1 cellular context compared by ENCODE assay signal in the genomic region with DNA sequence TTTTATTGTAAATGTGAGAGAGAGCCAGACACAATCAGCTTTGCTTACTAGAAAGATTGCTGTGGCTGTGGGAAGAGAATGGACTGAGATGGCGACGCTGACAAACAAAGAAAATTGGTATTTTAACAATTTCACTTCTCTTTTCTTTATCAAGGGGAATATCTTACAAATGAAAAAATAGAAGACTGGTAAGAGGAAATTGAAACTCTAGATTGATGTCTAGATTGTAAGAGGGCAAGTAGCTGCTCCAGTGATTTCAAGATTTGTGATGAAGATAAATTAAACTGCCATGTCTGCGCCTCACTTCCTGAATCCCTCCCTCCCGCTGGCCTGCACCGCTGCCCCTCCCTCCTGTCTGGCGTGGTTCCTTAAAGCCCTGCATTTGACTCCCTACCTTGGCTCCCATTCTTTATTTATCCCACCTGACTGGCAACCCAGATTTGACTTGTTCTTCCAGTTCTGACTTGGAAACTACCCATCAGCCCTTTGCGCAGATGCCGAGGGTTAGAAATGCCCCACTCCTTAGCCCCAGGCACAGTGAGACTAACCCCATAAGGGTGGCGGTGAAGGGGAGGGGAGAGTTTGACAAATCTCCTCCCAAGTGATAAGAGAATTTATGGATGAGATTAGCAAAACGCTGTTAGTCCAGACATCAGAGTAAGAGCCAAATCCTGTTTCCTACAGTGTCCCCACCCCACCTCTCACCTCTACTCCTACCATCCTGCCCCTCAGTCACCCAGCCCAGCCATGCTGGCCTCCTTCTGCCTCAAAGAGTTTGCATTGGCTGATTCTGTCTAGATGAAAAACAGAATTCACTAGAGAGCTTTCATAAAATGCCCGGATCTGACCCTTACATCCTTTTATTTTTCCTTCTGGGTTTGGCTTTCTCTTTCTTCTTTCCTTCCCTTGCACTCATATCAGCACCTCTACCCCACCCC.
TF ChIP-seq lines count a peak whose summit lies in the region.

No MANE protein-coding gene starts in this region.

TF ChIP-seq in GM12878, 131 proteins besides CTCF, POLR2A, EP300 and RAD21 (continued from another document and continues in another):
- TF ChIP-seq, protein P1, sequence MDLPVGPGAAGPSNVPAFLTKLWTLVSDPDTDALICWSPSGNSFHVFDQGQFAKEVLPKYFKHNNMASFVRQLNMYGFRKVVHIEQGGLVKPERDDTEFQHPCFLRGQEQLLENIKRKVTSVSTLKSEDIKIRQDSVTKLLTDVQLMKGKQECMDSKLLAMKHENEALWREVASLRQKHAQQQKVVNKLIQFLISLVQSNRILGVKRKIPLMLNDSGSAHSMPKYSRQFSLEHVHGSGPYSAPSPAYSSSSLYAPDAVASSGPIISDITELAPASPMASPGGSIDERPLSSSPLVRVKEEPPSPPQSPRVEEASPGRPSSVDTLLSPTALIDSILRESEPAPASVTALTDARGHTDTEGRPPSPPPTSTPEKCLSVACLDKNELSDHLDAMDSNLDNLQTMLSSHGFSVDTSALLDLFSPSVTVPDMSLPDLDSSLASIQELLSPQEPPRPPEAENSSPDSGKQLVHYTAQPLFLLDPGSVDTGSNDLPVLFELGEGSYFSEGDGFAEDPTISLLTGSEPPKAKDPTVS (IDR thresholded peaks at IDR 0.05; ENCODE audit: low read depth, low read length), result no peak
- TF ChIP-seq BMI1 (IDR thresholded peaks at IDR 0.05; ENCODE audit: borderline replicate concordance) (no peak), SMAD5 (IDR thresholded peaks at IDR 0.05; ENCODE audit: low read depth) (no peak), NR2F1 (conservative IDR thresholded peaks at IDR 0.05) (no peak), BHLHE40 (IDR thresholded peaks at IDR 0.05; ENCODE audit: borderline replicate concordance in 1 of 2, low read depth in 2 of 2, low read length in 1 of 2) (no peak), NKRF (conservative IDR thresholded peaks at IDR 0.05) (no peak), ATF3 (IDR thresholded peaks at IDR 0.05; ENCODE audit: borderline replicate concordance, extremely low read depth, low read depth, low read length) (no peak), GATAD2B (conservative IDR thresholded peaks at IDR 0.05; ENCODE audit: low read depth) (no peak), RELA (IDR thresholded peaks at IDR 0.05; ENCODE audit: borderline replicate concordance, partially characterized antibody) (peak; percentile 39), SREBF1 (IDR thresholded peaks at IDR 0.05; ENCODE audit: low read length) (no peak), HDAC2 (IDR thresholded peaks at IDR 0.05) (no peak), BACH1 (IDR thresholded peaks at IDR 0.05; ENCODE audit: borderline replicate concordance) (no peak), KAT2A (conservative IDR thresholded peaks at IDR 0.05; ENCODE audit: control insufficient read depth, low read depth, low read length) (no peak), PAX8 (IDR thresholded peaks at IDR 0.05) (peak; percentile 5; the same call in 1 of the 2 replicates), ZBTB33 (IDR thresholded peaks at IDR 0.05) (no peak), NFXL1 (IDR thresholded peaks at IDR 0.05; ENCODE audit: borderline replicate concordance) (no peak), ZSCAN29 (IDR thresholded peaks at IDR 0.05) (no peak), TARDBP (IDR thresholded peaks at IDR 0.05; ENCODE audit: borderline replicate concordance) (no peak), MTA2 (IDR thresholded peaks at IDR 0.05; ENCODE audit: low read depth) (peak; percentile 78), SRF (IDR thresholded peaks at IDR 0.05; ENCODE audit: low read depth in 2 of 2, low read length in 2 of 2) (no peak), MYB (IDR thresholded peaks at IDR 0.05; ENCODE audit: borderline replicate concordance, low read depth, low read length) (no peak), DPF2 (IDR thresholded peaks at IDR 0.05) (no peak; the same call in 1 of the 2 replicates), SPI1 (IDR thresholded peaks at IDR 0.05; ENCODE audit: borderline replicate concordance, insufficient read depth, low read depth, low read length) (peak; percentile 79), ZZZ3 (IDR thresholded peaks at IDR 0.05; ENCODE audit: control insufficient read depth, insufficient read length, low read depth) (no peak), CBFB (IDR thresholded peaks at IDR 0.05; ENCODE audit: low read depth) (peak; percentile 64), RCOR1 (conservative IDR thresholded peaks at IDR 0.05; ENCODE audit: low read depth, low read length) (no peak), HDGF (IDR thresholded peaks at IDR 0.05) (no peak; the same call in 1 of the 2 replicates), STAT3 (IDR thresholded peaks at IDR 0.05; ENCODE audit: low read depth, low read length) (no peak), KDM1A (IDR thresholded peaks at IDR 0.05; ENCODE audit: borderline replicate concordance) (no peak), NR2C1 (IDR thresholded peaks at IDR 0.05) (no peak), NR2C2 (IDR thresholded peaks at IDR 0.05; ENCODE audit: borderline replicate concordance, control insufficient read depth, insufficient read length, low read depth) (no peak), SREBF2 (IDR thresholded peaks at IDR 0.05; ENCODE audit: low read length) (no peak), TAF1 (IDR thresholded peaks at IDR 0.05; ENCODE audit: borderline replicate concordance, low read depth, low read length) (no peak), ASH2L (IDR thresholded peaks at IDR 0.05; ENCODE audit: borderline replicate concordance, low read depth) (no peak), EED (IDR thresholded peaks at IDR 0.05; ENCODE audit: low read depth) (no peak), CUX1 (IDR thresholded peaks at IDR 0.05; ENCODE audit: insufficient replicate concordance, low read depth, low read length) (peak; percentile 12), E2F4 (IDR thresholded peaks at IDR 0.05; ENCODE audit: low read depth, low read length) (no peak), CREB1 (IDR thresholded peaks at IDR 0.05; ENCODE audit: low read depth) (no peak; the same call in 1 of the 2 replicates), SMC3 (IDR thresholded peaks at IDR 0.05; ENCODE audit: borderline replicate concordance, low read length) (no peak), MEF2A (IDR thresholded peaks at IDR 0.05; ENCODE audit: insufficient read depth, low read depth, low read length) (0 out of 2 replicates have a peak, but pooled peaks have one; percentile 11), NFYA (IDR thresholded peaks at IDR 0.05; ENCODE audit: borderline replicate concordance, low read depth, low read length) (no peak), YBX1 (IDR thresholded peaks at IDR 0.05) (no peak), FOS (IDR thresholded peaks at IDR 0.05; ENCODE audit: borderline replicate concordance, extremely low read depth, insufficient read length) (no peak), SUPT20H (IDR thresholded peaks at IDR 0.05; ENCODE audit: borderline replicate concordance, control insufficient read depth, low read depth, low read length) (no peak), NBN (IDR thresholded peaks at IDR 0.05) (no peak)
- TF ChIP-seq, protein P2, sequence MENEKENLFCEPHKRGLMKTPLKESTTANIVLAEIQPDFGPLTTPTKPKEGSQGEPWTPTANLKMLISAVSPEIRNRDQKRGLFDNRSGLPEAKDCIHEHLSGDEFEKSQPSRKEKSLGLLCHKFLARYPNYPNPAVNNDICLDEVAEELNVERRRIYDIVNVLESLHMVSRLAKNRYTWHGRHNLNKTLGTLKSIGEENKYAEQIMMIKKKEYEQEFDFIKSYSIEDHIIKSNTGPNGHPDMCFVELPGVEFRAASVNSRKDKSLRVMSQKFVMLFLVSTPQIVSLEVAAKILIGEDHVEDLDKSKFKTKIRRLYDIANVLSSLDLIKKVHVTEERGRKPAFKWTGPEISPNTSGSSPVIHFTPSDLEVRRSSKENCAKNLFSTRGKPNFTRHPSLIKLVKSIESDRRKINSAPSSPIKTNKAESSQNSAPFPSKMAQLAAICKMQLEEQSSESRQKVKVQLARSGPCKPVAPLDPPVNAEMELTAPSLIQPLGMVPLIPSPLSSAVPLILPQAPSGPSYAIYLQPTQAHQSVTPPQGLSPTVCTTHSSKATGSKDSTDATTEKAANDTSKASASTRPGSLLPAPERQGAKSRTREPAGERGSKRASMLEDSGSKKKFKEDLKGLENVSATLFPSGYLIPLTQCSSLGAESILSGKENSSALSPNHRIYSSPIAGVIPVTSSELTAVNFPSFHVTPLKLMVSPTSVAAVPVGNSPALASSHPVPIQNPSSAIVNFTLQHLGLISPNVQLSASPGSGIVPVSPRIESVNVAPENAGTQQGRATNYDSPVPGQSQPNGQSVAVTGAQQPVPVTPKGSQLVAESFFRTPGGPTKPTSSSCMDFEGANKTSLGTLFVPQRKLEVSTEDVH (IDR thresholded peaks at IDR 0.05; ENCODE audit: low read depth, partially characterized antibody), result no peak
- TF ChIP-seq, protein P3, sequence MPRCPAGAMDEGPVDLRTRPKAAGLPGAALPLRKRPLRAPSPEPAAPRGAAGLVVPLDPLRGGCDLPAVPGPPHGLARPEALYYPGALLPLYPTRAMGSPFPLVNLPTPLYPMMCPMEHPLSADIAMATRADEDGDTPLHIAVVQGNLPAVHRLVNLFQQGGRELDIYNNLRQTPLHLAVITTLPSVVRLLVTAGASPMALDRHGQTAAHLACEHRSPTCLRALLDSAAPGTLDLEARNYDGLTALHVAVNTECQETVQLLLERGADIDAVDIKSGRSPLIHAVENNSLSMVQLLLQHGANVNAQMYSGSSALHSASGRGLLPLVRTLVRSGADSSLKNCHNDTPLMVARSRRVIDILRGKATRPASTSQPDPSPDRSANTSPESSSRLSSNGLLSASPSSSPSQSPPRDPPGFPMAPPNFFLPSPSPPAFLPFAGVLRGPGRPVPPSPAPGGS (IDR thresholded peaks at IDR 0.05; ENCODE audit: borderline replicate concordance, insufficient read depth, low read depth, low read length, poor library complexity, severe bottlenecking), result no peak
